19 cellular contexts compared by ENCODE assay signal in genomic region chr1:104785575-104786187, GRCh38.
DNase-seq lines count a peak whose midpoint lies in the region; ATAC-seq, FAIRE-seq and TF ChIP-seq lines count a peak whose summit lies in the region.
"Had no signal": no experiment of that assay in that cellular context is flagged by ENCODE, and none has a peak within 500 bp of the region (broad histone marks: within the 10 kb centered on the region; RNA-seq: fewer than 3 reads in every experiment).

No MANE protein-coding gene starts in this region.

- no peak for TF ChIP-seq RAD21 in HepG2 (CRISPR knock-in tag; IDR thresholded peaks at IDR 0.05)

- H3K9ac ChIP-seq in HepG2 (ENCODE audit: insufficient read depth, low read depth, low read length), result no peak overlapping the region
- H3K9ac ChIP-seq: BLaER1 treated with 17β-estradiol and CSF1 and Interleukin-3, amounts not matched to agents 10 nM and 100 nM had no signal

- no peaks in the 10 kb centered on the region for H3K27me3 ChIP-seq in HepG2 (ENCODE audit: control insufficient read depth in 1 of 2, insufficient read depth in 2 of 2, low read length in 2 of 2)
- no peaks in the 10 kb centered on the region for H3K27me3 ChIP-seq in right lobe of liver
- H3K27me3 ChIP-seq: BLaER1 treated with 17β-estradiol and CSF1 and Interleukin-3, amounts not matched to agents 10 nM and 100 nM had no signal

- intact Hi-C loops in HepG2 (cut with micrococcal nuclease; ENCODE audit: unreplicated experiment) (no loop called here), right lobe of liver (cut with DNase I) (no loop called here)

- 2% methylated on average over 2 of the region's 2 CpGs for WGBS in HepG2 (ENCODE audit: low lambda C conversion rate)
- 28% methylated on average over 2 of the region's 2 CpGs for WGBS in right lobe of liver (ENCODE audit: insufficient coverage, low coverage, low lambda C conversion rate, missing lambda C conversion rate)

- CTCF ChIA-PET in HepG2 (lab: Yijun Ruan, JAX; ENCODE audit: low intra/inter-chr PET ratio, low total read pairs), result no interaction called here

- DNase-seq in HepG2 (ENCODE audit: low spot score), result no peak
- no peak for DNase-seq in right lobe of liver
- no peak for DNase-seq in stimulated activated naive CD4-positive, alpha-beta T cell (lab: John Stamatoyannopoulos, UW)
- DNase-seq: AML-193; Caco-2; Calu3; CD4-positive, alpha-beta T cell; CD8-positive, alpha-beta T cell; DMS79 treated with DMSO at 0.1 percent for 48 hours; GF-D8 had no signal

- H2AFZ ChIP-seq in HepG2 (ENCODE audit: low read length), result no peak overlapping the region

- BruUV-seq in HepG2 (replicated peaks; lab: Mats Ljungman, UMichigan), result no TSS peak

- H3K79me2 ChIP-seq in HepG2 (ENCODE audit: insufficient read depth, low read length), result no peaks in the 10 kb centered on the region

- no peaks in the 10 kb centered on the region for H3K4me1 ChIP-seq in HepG2 (ENCODE audit: insufficient read depth, low read length)
- H3K4me1 ChIP-seq in right lobe of liver, result no peaks in the 10 kb centered on the region
- H3K4me1 ChIP-seq: A549, Caco-2 had no signal

- no peak for FAIRE-seq in HepG2 (lab: Jason Lieb, UNC)
- FAIRE-seq: A549, D721Med, G401.6, GM12891 had no signal

- ATAC-seq in HepG2 (no peak), right lobe of liver (no peak), HG02938 (IDR thresholded peaks at IDR 0.05; ENCODE audit: unreplicated experiment) (peak; percentile 51), HG03139 (IDR thresholded peaks at IDR 0.05; ENCODE audit: unreplicated experiment) (no peak)
- ATAC-seq: A549; CD8-positive, alpha-beta T cell had no signal

- H3K27ac ChIP-seq in HepG2 (ENCODE audit: extremely low read length, insufficient read depth, low read length) (no peak overlapping the region), right lobe of liver (no peak overlapping the region)
- H3K27ac ChIP-seq: 22Rv1; A549; BLaER1 treated with 17β-estradiol and CSF1 and Interleukin-3, amounts not matched to agents 10 nM and 100 nM; C4-2B had no signal

- no peak overlapping the region for H3K4me2 ChIP-seq in HepG2 (ENCODE audit: low read depth, low read length)
- H3K4me2 ChIP-seq: A549; BLaER1 treated with 17β-estradiol and CSF1 and Interleukin-3, amounts not matched to agents 10 nM and 100 nM had no signal

- H4K20me1 ChIP-seq in HepG2 (ENCODE audit: insufficient read depth, low read length), result no peaks in the 10 kb centered on the region
- H4K20me1 ChIP-seq: BLaER1 treated with 17β-estradiol and CSF1 and Interleukin-3, amounts not matched to agents 10 nM and 100 nM had no signal

- TF ChIP-seq POLR2A in HepG2 (IDR thresholded peaks at IDR 0.05; ENCODE audit: insufficient read depth in 1 of 2, low read depth in 2 of 2, low read length in 2 of 2), result no peak
- TF ChIP-seq POLR2A in right lobe of liver (IDR thresholded peaks at IDR 0.05), result no peak

- in situ Hi-C loops in HepG2 (cut with HindIII; ENCODE audit: extremely low pct_ligation_motif_present, low pct_unique_long_range_greater_than_20kb), result no loop called here

- H3K9me3 ChIP-seq in HepG2 (ENCODE audit: low read length) (no peaks in the 10 kb centered on the region), right lobe of liver (no peaks in the 10 kb centered on the region)
- H3K9me3 ChIP-seq: A549, Caco-2 had no signal

- POLR2A ChIA-PET in HepG2 (lab: Yijun Ruan, JAX), result no interaction called here

- TF ChIP-seq EP300 in HepG2 (IDR thresholded peaks at IDR 0.05; ENCODE audit: low read depth in 2 of 2, low read length in 2 of 2) (no peak), HepG2 (CRISPR knock-in tag; IDR thresholded peaks at IDR 0.05; ENCODE audit: borderline replicate concordance) (no peak)

- TF ChIP-seq CTCF in HepG2 (CRISPR knock-in tag; IDR thresholded peaks at IDR 0.05) (no peak), right lobe of liver (IDR thresholded peaks at IDR 0.05) (no peak)

- H3K4me3 ChIP-seq in HepG2 (replicated peaks in 1 of 3; ENCODE audit: insufficient read depth in 1 of 3, low read depth in 2 of 3, low read length in 3 of 3) (no peak overlapping the region), right lobe of liver (no peak overlapping the region)
- H3K4me3 ChIP-seq: A549; BLaER1 treated with 17β-estradiol and CSF1 and Interleukin-3, amounts not matched to agents 10 nM and 100 nM had no signal

- no peaks in the 10 kb centered on the region for H3K36me3 ChIP-seq in HepG2 (replicated peaks in 1 of 2; ENCODE audit: control insufficient read depth in 1 of 2, insufficient read depth in 2 of 2, low read length in 2 of 2)
- no peaks in the 10 kb centered on the region for H3K36me3 ChIP-seq in right lobe of liver
- H3K36me3 ChIP-seq: BLaER1 treated with 17β-estradiol and CSF1 and Interleukin-3, amounts not matched to agents 10 nM and 100 nM had no signal

TF ChIP-seq in HepG2, 621 proteins besides CTCF, POLR2A, EP300 and RAD21:
- TF ChIP-seq EED (CRISPR knock-in tag; IDR thresholded peaks at IDR 0.05) (no peak), ZBTB40 (IDR thresholded peaks at IDR 0.05) (peak; percentile 72), ZBTB40 (CRISPR knock-in tag; IDR thresholded peaks at IDR 0.05) (no peak)
